ENCODE assay signal across 1 cellular context in the genomic region with DNA sequence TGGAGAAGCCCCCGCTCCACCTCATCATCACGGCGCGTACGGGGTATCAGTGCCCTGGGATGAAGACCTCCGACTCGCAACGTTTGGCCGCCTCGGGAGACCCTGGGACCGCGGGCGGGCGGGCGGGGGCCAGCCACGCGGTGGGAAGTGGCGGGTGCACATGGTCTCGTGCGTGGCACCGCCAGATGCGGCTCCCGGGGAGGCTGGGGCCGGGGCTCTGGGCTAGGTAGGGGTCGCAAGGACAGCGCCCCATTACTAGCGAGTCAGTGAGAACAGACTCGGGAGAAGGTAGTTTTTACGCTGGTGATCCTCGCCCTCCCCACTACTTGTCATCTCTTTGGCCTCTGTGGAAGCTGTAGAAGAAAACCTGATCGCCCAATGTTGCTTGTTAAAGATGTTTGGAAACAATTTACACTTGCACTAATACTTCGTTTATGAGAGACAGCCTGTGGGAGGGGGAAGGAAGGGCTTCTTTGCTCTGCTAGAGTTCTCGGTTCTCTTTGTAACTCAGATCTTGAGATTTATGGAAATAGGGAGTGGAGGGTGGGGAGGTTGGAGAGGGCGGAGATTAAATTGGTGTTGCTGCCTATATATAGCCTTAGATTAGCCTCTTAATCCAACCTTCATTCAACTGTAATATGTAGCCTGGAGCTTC.
TF ChIP-seq lines count a peak whose summit lies in the region.

No MANE protein-coding gene starts in this region.

TF ChIP-seq in K562, 482 proteins besides CTCF, POLR2A, EP300 and RAD21 (continued from another document and continues in another):
- TF ChIP-seq, protein P1, sequence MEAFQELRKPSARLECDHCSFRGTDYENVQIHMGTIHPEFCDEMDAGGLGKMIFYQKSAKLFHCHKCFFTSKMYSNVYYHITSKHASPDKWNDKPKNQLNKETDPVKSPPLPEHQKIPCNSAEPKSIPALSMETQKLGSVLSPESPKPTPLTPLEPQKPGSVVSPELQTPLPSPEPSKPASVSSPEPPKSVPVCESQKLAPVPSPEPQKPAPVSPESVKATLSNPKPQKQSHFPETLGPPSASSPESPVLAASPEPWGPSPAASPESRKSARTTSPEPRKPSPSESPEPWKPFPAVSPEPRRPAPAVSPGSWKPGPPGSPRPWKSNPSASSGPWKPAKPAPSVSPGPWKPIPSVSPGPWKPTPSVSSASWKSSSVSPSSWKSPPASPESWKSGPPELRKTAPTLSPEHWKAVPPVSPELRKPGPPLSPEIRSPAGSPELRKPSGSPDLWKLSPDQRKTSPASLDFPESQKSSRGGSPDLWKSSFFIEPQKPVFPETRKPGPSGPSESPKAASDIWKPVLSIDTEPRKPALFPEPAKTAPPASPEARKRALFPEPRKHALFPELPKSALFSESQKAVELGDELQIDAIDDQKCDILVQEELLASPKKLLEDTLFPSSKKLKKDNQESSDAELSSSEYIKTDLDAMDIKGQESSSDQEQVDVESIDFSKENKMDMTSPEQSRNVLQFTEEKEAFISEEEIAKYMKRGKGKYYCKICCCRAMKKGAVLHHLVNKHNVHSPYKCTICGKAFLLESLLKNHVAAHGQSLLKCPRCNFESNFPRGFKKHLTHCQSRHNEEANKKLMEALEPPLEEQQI (IDR thresholded peaks at IDR 0.05): no peak
- TF ChIP-seq, protein P2, sequence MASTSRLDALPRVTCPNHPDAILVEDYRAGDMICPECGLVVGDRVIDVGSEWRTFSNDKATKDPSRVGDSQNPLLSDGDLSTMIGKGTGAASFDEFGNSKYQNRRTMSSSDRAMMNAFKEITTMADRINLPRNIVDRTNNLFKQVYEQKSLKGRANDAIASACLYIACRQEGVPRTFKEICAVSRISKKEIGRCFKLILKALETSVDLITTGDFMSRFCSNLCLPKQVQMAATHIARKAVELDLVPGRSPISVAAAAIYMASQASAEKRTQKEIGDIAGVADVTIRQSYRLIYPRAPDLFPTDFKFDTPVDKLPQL (IDR thresholded peaks at IDR 0.05; ENCODE audit: extremely low read depth, insufficient read length): no peak
- TF ChIP-seq, protein P3, sequence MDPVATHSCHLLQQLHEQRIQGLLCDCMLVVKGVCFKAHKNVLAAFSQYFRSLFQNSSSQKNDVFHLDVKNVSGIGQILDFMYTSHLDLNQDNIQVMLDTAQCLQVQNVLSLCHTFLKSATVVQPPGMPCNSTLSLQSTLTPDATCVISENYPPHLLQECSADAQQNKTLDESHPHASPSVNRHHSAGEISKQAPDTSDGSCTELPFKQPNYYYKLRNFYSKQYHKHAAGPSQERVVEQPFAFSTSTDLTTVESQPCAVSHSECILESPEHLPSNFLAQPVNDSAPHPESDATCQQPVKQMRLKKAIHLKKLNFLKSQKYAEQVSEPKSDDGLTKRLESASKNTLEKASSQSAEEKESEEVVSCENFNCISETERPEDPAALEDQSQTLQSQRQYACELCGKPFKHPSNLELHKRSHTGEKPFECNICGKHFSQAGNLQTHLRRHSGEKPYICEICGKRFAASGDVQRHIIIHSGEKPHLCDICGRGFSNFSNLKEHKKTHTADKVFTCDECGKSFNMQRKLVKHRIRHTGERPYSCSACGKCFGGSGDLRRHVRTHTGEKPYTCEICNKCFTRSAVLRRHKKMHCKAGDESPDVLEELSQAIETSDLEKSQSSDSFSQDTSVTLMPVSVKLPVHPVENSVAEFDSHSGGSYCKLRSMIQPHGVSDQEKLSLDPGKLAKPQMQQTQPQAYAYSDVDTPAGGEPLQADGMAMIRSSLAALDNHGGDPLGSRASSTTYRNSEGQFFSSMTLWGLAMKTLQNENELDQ (CRISPR knock-in tag; IDR thresholded peaks at IDR 0.05; ENCODE audit: borderline replicate concordance): no peak
- TF ChIP-seq RBM34 (IDR thresholded peaks at IDR 0.05; ENCODE audit: borderline replicate concordance, insufficient read depth, low read length): no peak
- TF ChIP-seq, protein P4, sequence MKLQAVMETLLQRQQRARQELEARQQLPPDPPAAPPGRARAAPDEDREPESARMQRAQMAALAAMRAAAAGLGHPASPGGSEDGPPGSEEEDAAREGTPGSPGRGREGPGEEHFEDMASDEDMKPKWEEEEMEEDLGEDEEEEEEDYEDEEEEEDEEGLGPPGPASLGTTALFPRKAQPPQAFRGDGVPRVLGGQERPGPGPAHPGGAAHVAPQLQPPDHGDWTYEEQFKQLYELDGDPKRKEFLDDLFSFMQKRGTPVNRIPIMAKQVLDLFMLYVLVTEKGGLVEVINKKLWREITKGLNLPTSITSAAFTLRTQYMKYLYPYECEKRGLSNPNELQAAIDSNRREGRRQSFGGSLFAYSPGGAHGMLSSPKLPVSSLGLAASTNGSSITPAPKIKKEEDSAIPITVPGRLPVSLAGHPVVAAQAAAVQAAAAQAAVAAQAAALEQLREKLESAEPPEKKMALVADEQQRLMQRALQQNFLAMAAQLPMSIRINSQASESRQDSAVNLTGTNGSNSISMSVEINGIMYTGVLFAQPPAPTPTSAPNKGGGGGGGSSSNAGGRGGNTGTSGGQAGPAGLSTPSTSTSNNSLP (IDR thresholded peaks at IDR 0.05; ENCODE audit: borderline replicate concordance, low read depth, low read length): peak; percentile 42; the same call in 1 of the 2 replicates
- TF ChIP-seq SAFB (IDR thresholded peaks at IDR 0.05; ENCODE audit: borderline replicate concordance, low read depth, low read length): no peak
- no peak for TF ChIP-seq CCNT2 (IDR thresholded peaks at IDR 0.05; ENCODE audit: borderline replicate concordance, extremely low read depth, insufficient read length, low read depth, low read length)
- TF ChIP-seq POLR3A (IDR thresholded peaks at IDR 0.05; ENCODE audit: borderline replicate concordance, extremely low read depth, insufficient read depth, insufficient read length): no peak
- 0 out of 4 replicates have a peak, but pooled peaks of 1 of the 2 experiments have one; percentile 1 for TF ChIP-seq HDAC1 (IDR thresholded peaks at IDR 0.05)
- TF ChIP-seq HDAC3 (IDR thresholded peaks at IDR 0.05; ENCODE audit: borderline replicate concordance, partially characterized antibody): no peak
- peak; percentile 38 for TF ChIP-seq CHD1 (IDR thresholded peaks at IDR 0.05; ENCODE audit: low read length)
- TF ChIP-seq ZSCAN32 (CRISPR knock-in tag; IDR thresholded peaks at IDR 0.05): no peak
- TF ChIP-seq ZNF134 (CRISPR knock-in tag; conservative IDR thresholded peaks at IDR 0.05): no peak
- TF ChIP-seq ILK (tag; IDR thresholded peaks at IDR 0.05; ENCODE audit: borderline replicate concordance, low read depth): no peak
- no peak for TF ChIP-seq FOXK1 (CRISPR knock-in tag; IDR thresholded peaks at IDR 0.05; ENCODE audit: borderline replicate concordance)
- no peak for TF ChIP-seq RUNX1 (IDR thresholded peaks at IDR 0.05; ENCODE audit: low read depth)
- TF ChIP-seq SP1 (CRISPR knock-in tag; IDR thresholded peaks at IDR 0.05): no peak
- TF ChIP-seq, protein P5, sequence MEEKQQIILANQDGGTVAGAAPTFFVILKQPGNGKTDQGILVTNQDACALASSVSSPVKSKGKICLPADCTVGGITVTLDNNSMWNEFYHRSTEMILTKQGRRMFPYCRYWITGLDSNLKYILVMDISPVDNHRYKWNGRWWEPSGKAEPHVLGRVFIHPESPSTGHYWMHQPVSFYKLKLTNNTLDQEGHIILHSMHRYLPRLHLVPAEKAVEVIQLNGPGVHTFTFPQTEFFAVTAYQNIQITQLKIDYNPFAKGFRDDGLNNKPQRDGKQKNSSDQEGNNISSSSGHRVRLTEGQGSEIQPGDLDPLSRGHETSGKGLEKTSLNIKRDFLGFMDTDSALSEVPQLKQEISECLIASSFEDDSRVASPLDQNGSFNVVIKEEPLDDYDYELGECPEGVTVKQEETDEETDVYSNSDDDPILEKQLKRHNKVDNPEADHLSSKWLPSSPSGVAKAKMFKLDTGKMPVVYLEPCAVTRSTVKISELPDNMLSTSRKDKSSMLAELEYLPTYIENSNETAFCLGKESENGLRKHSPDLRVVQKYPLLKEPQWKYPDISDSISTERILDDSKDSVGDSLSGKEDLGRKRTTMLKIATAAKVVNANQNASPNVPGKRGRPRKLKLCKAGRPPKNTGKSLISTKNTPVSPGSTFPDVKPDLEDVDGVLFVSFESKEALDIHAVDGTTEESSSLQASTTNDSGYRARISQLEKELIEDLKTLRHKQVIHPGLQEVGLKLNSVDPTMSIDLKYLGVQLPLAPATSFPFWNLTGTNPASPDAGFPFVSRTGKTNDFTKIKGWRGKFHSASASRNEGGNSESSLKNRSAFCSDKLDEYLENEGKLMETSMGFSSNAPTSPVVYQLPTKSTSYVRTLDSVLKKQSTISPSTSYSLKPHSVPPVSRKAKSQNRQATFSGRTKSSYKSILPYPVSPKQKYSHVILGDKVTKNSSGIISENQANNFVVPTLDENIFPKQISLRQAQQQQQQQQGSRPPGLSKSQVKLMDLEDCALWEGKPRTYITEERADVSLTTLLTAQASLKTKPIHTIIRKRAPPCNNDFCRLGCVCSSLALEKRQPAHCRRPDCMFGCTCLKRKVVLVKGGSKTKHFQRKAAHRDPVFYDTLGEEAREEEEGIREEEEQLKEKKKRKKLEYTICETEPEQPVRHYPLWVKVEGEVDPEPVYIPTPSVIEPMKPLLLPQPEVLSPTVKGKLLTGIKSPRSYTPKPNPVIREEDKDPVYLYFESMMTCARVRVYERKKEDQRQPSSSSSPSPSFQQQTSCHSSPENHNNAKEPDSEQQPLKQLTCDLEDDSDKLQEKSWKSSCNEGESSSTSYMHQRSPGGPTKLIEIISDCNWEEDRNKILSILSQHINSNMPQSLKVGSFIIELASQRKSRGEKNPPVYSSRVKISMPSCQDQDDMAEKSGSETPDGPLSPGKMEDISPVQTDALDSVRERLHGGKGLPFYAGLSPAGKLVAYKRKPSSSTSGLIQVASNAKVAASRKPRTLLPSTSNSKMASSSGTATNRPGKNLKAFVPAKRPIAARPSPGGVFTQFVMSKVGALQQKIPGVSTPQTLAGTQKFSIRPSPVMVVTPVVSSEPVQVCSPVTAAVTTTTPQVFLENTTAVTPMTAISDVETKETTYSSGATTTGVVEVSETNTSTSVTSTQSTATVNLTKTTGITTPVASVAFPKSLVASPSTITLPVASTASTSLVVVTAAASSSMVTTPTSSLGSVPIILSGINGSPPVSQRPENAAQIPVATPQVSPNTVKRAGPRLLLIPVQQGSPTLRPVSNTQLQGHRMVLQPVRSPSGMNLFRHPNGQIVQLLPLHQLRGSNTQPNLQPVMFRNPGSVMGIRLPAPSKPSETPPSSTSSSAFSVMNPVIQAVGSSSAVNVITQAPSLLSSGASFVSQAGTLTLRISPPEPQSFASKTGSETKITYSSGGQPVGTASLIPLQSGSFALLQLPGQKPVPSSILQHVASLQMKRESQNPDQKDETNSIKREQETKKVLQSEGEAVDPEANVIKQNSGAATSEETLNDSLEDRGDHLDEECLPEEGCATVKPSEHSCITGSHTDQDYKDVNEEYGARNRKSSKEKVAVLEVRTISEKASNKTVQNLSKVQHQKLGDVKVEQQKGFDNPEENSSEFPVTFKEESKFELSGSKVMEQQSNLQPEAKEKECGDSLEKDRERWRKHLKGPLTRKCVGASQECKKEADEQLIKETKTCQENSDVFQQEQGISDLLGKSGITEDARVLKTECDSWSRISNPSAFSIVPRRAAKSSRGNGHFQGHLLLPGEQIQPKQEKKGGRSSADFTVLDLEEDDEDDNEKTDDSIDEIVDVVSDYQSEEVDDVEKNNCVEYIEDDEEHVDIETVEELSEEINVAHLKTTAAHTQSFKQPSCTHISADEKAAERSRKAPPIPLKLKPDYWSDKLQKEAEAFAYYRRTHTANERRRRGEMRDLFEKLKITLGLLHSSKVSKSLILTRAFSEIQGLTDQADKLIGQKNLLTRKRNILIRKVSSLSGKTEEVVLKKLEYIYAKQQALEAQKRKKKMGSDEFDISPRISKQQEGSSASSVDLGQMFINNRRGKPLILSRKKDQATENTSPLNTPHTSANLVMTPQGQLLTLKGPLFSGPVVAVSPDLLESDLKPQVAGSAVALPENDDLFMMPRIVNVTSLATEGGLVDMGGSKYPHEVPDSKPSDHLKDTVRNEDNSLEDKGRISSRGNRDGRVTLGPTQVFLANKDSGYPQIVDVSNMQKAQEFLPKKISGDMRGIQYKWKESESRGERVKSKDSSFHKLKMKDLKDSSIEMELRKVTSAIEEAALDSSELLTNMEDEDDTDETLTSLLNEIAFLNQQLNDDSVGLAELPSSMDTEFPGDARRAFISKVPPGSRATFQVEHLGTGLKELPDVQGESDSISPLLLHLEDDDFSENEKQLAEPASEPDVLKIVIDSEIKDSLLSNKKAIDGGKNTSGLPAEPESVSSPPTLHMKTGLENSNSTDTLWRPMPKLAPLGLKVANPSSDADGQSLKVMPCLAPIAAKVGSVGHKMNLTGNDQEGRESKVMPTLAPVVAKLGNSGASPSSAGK (IDR thresholded peaks at IDR 0.05): peak; percentile 5; the same call in 1 of the 2 replicates
- TF ChIP-seq MTA3 (IDR thresholded peaks at IDR 0.05; ENCODE audit: borderline replicate concordance): no peak
- TF ChIP-seq CAMTA2 (CRISPR knock-in tag; conservative IDR thresholded peaks at IDR 0.05): no peak
- no peak for TF ChIP-seq ZNF695 (CRISPR knock-in tag; IDR thresholded peaks at IDR 0.05)
- no peak for TF ChIP-seq SLC30A9 (CRISPR knock-in tag; IDR thresholded peaks at IDR 0.05)
- no peak for TF ChIP-seq ZNF586 (CRISPR knock-in tag; conservative IDR thresholded peaks at IDR 0.05)
- peak; percentile 17 for TF ChIP-seq RBBP5 (IDR thresholded peaks at IDR 0.05; ENCODE audit: borderline replicate concordance, insufficient read depth, low read length, poor library complexity, severe bottlenecking)
- TF ChIP-seq, protein P6, sequence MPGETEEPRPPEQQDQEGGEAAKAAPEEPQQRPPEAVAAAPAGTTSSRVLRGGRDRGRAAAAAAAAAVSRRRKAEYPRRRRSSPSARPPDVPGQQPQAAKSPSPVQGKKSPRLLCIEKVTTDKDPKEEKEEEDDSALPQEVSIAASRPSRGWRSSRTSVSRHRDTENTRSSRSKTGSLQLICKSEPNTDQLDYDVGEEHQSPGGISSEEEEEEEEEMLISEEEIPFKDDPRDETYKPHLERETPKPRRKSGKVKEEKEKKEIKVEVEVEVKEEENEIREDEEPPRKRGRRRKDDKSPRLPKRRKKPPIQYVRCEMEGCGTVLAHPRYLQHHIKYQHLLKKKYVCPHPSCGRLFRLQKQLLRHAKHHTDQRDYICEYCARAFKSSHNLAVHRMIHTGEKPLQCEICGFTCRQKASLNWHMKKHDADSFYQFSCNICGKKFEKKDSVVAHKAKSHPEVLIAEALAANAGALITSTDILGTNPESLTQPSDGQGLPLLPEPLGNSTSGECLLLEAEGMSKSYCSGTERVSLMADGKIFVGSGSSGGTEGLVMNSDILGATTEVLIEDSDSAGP (CRISPR knock-in tag; IDR thresholded peaks at IDR 0.05): no peak
